In the genomic region with DNA sequence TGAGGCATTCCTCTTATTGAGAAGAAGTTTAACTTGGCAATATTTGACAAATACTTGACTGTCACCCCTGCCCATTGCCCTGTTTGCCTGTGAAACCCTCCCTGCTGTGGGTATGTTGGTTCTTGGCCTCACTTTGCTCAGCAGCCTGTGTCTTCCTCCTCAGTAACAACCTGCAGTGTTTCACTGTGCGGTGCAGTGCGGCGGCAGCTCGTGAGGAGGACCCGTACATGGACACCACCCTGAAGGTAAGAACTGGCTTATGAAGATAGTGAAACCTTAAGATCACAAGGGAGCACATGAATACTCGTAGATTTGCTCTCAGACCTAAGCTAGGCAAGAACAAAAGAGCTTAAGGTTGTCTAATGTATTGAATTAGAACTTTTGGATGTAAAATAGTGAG, we compare ENCODE assay signal across 16 cellular contexts. TPM values are rescaled to one million over a fixed set of nuclear protein-coding genes. Genes with fewer than 3 reads are reported as not detected.
DNase-seq lines count a peak whose midpoint lies in the region; ATAC-seq, FAIRE-seq and TF ChIP-seq lines count a peak whose summit lies in the region.
"Had no signal": no experiment of that assay in that cellular context is flagged by ENCODE, and none has a peak within 500 bp of the region (broad histone marks: within the 10 kb centered on the region; RNA-seq: fewer than 3 reads in every experiment).

No MANE protein-coding gene starts in this region.

- POLR2A ChIA-PET in WTC11 (lab: Charles Lee): no interaction called here

- H2BK5ac ChIP-seq in mesenchymal stem cell (ENCODE audit: low read depth, low read length, poor library complexity, severe bottlenecking): no peak overlapping the region

- DNase-seq in HTR-8/SVneo (ENCODE audit: insufficient read length, low spot score) (no peak), WTC11 (ENCODE audit: low spot score) (no peak), mesenchymal stem cell (no peak), AG08395 (ENCODE audit: low spot score) (no peak), NCI-H146 treated with DMSO at 0.1 percent for 48 hours (lab: John Stamatoyannopoulos, UW; ENCODE audit: unreplicated experiment) (no peak)
- DNase-seq: CD4-positive, alpha-beta memory T cell; DMS153; DMS79; GDM1; HCEC 1CT; KG1 had no signal

- FAIRE-seq in HTR-8/SVneo (lab: Jason Lieb, UNC): peak; percentile 13
- FAIRE-seq: GM12892, HepG2 had no signal

- no peak overlapping the region for H3K4me3 ChIP-seq in mesenchymal stem cell (ENCODE audit: insufficient read depth in 1 of 2, low read depth in 1 of 2, low read length in 2 of 2)
- H3K4me3 ChIP-seq: BLaER1 had no signal

- H3K23ac ChIP-seq in mesenchymal stem cell (ENCODE audit: low read length in 2 of 2): no peak overlapping the region

- no peak for ATAC-seq in WTC11
- no peak for ATAC-seq in HG02588 (IDR thresholded peaks at IDR 0.05; ENCODE audit: unreplicated experiment)
- ATAC-seq: HepG2 had no signal

- H3K9me3 ChIP-seq in mesenchymal stem cell (ENCODE audit: control insufficient read depth, low read length): no peaks in the 10 kb centered on the region
- H3K9me3 ChIP-seq: BLaER1 had no signal

- no peak overlapping the region for H2AFZ ChIP-seq in mesenchymal stem cell (ENCODE audit: low read depth, low read length)

- H3K14ac ChIP-seq in mesenchymal stem cell (ENCODE audit: low read length in 2 of 2): no peak overlapping the region

- H2BK12ac ChIP-seq in mesenchymal stem cell (ENCODE audit: low read length in 2 of 2): peak overlapping the region; percentile 12 to 78

- WGBS in mesenchymal stem cell: 99% methylated on average over 6 of the region's 6 CpGs

- peak overlapping the region; percentile 58 to 90 for H3K18ac ChIP-seq in mesenchymal stem cell (ENCODE audit: low read depth in 1 of 2, low read length in 2 of 2)

- H4K8ac ChIP-seq in mesenchymal stem cell (ENCODE audit: low read length): no peak overlapping the region

- peaks cover 13% of the 10 kb centered on the region for H3K4me1 Mint-ChIP-seq in WTC11

- no peaks in the 10 kb centered on the region for H3K27me3 ChIP-seq in mesenchymal stem cell (ENCODE audit: control insufficient read depth in 1 of 2, insufficient read depth in 1 of 2, low read length in 2 of 2)
- H3K27me3 ChIP-seq: BLaER1 had no signal

- H2AK5ac ChIP-seq in mesenchymal stem cell (ENCODE audit: low read length, severe bottlenecking): no peak overlapping the region

- no peak overlapping the region for H2BK15ac ChIP-seq in mesenchymal stem cell (ENCODE audit: low read depth, poor library complexity, severe bottlenecking)

- peak overlapping the region; percentile 87 for H4K91ac ChIP-seq in mesenchymal stem cell (ENCODE audit: low read length)

- no peak for TF ChIP-seq CTCF in WTC11 (IDR thresholded peaks at IDR 0.05)

- peak overlapping the region; percentile 57; the same call in 1 of the 2 replicates for H3K27ac Mint-ChIP-seq in WTC11

- CTCF ChIA-PET in WTC11 (lab: Charles Lee): no interaction called here

- no peak overlapping the region for H3K4ac ChIP-seq in mesenchymal stem cell (ENCODE audit: low read depth in 1 of 2, low read length in 2 of 2)

- peaks cover 4 to 76% of the 10 kb centered on the region in 2 experiments for H3K36me3 ChIP-seq in mesenchymal stem cell (ENCODE audit: control insufficient read depth in 1 of 2, insufficient read depth in 2 of 2, low read depth in 1 of 2, low read length in 2 of 2)

- H3K4me2 ChIP-seq in mesenchymal stem cell (ENCODE audit: low read length, poor library complexity, severe bottlenecking): no peak overlapping the region
- H3K4me2 ChIP-seq: BLaER1 had no signal

- peaks cover 6% of the 10 kb centered on the region for H3K79me1 ChIP-seq in mesenchymal stem cell (replicated peaks; ENCODE audit: low read length, poor library complexity, severe bottlenecking)

- H2BK120ac ChIP-seq in mesenchymal stem cell (ENCODE audit: low read depth, low read length): no peak overlapping the region

- H3K27ac ChIP-seq in mesenchymal stem cell (ENCODE audit: low read length, poor library complexity, severe bottlenecking): no peak overlapping the region
- H3K27ac ChIP-seq: BLaER1 had no signal

- H3K36me3 Mint-ChIP-seq in WTC11: peaks cover 46% of the 10 kb centered on the region

- H3K9me3 Mint-ChIP-seq in WTC11: no peaks in the 10 kb centered on the region
- H3K9me3 Mint-ChIP-seq: CD14-positive monocyte; CD4-positive, alpha-beta memory T cell had no signal

- H3K9ac ChIP-seq in mesenchymal stem cell (ENCODE audit: low read length): no peak overlapping the region
- H3K9ac ChIP-seq: BLaER1 had no signal

- no peaks in the 10 kb centered on the region for H3K27me3 Mint-ChIP-seq in WTC11 (ENCODE audit: low read depth)
- H3K27me3 Mint-ChIP-seq: CD4-positive, alpha-beta memory T cell had no signal

- H3K4me3 Mint-ChIP-seq in WTC11: no peak overlapping the region
- H3K4me3 Mint-ChIP-seq: CD14-positive monocyte; CD4-positive, alpha-beta memory T cell had no signal

- H3K4me1 ChIP-seq in mesenchymal stem cell (ENCODE audit: control insufficient read depth, insufficient read depth, low read depth, low read length): peaks cover 5% of the 10 kb centered on the region

TF ChIP-seq in WTC11, 78 proteins besides CTCF, POLR2A, EP300 and RAD21:
- no peak for TF ChIP-seq FOXJ3 (CRISPR knock-in tag; IDR thresholded peaks at IDR 0.05; ENCODE audit: borderline replicate concordance)

RNA-seq across cellular contexts. Expression of a gene that starts 21.0 kb away (rescaled TPM):
- total RNA-seq in WTC11 (2021): 51.3 to 59.6 TPM (median 58.7 TPM) in 3 replicates
- polyA plus RNA-seq in mesenchymal stem cell (2013, experiment 1 of 2): 22.1 TPM
- polyA plus RNA-seq in mesenchymal stem cell (2013, experiment 2 of 2): 23.8 TPM
